In the genomic region with DNA sequence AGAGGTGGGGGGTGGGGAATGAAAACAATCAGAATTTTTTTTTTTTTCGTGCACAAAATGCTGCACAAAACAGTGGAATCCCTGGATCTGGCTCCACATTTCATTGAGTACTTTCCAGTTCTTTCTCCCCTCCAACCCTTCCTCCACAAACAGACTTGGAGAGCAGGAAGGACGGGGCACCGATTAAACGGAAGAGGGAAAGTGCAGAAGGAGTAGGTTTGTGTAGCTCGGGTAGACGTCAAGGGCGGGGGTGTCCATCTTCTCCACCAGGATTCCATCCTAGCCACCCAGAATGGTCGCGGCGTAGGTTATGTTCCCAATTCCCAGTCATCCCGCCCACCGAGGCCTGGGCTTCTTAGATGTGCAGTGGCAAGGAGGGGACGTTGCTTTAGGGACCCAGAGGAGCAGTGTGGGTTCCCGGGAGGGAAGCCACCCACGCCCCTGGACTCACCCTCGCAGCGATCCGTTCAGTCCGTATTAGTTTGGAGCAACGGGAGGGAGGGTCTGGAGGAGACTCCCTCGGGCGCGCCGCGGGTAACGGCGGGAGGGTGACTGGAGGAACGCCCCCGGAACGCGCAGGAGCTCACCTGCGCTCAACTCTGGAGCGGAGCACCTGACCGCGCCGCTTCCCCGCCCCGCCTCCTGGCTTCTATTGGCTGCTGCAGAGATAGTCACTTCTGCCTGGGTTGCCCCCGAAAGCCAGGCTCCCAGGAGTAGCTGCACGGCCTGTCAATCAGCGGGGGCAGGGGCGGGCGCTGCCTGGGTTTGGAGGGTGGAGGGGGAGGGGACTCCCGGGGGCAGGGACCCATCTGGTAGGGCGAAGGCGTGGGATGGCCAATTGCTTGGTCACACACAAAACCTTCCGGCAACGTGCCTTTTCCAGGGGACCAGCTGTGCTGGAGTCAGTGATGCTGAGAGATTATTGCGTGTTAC, we compare ENCODE assay signal across 8 cellular contexts. TPM values are rescaled to one million over a fixed set of nuclear protein-coding genes. Genes with fewer than 3 reads are reported as not detected.
A peak's percentile ranks its signal among the peaks of the same experiment; 100 is the strongest.
DNase-seq lines count a peak whose midpoint lies in the region; ATAC-seq lines count a peak whose summit lies in the region.

A gene with protein sequence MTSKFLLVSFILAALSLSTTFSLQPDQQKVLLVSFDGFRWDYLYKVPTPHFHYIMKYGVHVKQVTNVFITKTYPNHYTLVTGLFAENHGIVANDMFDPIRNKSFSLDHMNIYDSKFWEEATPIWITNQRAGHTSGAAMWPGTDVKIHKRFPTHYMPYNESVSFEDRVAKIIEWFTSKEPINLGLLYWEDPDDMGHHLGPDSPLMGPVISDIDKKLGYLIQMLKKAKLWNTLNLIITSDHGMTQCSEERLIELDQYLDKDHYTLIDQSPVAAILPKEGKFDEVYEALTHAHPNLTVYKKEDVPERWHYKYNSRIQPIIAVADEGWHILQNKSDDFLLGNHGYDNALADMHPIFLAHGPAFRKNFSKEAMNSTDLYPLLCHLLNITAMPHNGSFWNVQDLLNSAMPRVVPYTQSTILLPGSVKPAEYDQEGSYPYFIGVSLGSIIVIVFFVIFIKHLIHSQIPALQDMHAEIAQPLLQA (minus strand): TSS at position 624 of the 933 bp plus-strand sequence. CDS start 2,718 bp downstream, outside the sequence.

- H3K27ac ChIP-seq in epithelial cell of prostate: no peak within 1 kb of the TSS

- ATAC-seq in HG03064 (IDR thresholded peaks at IDR 0.05; ENCODE audit: low read depth, unreplicated experiment): peak; percentile 87

- peak; percentile 9 for DNase-seq in NK-92 treated with Interleukin-12 subunit alpha and Interleukin-12 subunit beta, amount 100 ng/mL, for 24 hours (lab: John Stamatoyannopoulos, UW)
- no peak for DNase-seq in NK-92 (lab: John Stamatoyannopoulos, UW; ENCODE audit: unreplicated experiment)
- peak; percentile 98 for DNase-seq in NCI-H345 (lab: John Stamatoyannopoulos, UW)
- peak; percentile 81 for DNase-seq in activated CD8-positive, alpha-beta memory T cell treated with anti-CD3 and anti-CD28 coated beads, Interleukin-2, amount 50 U/mL, for 48 hours
- DNase-seq in epithelial cell of prostate (ENCODE audit: low read depth, low spot score): peak; percentile 6
- peak; percentile 91 for DNase-seq in mucosa of gallbladder (ENCODE audit: low spot score)
- DNase-seq in stimulated activated CD8-positive, alpha-beta memory T cell treated with anti-CD3 and anti-CD28 coated beads, Interleukin-2, amount 100 ng/mL, for 1 hour (ENCODE audit: low read depth in 2 of 2): peak; percentile 53 to 58

RNA-seq across cellular contexts. Expression of the gene that starts here (rescaled TPM):
- total RNA-seq in mucosa of gallbladder: 21.5 TPM
